In the genomic region with DNA sequence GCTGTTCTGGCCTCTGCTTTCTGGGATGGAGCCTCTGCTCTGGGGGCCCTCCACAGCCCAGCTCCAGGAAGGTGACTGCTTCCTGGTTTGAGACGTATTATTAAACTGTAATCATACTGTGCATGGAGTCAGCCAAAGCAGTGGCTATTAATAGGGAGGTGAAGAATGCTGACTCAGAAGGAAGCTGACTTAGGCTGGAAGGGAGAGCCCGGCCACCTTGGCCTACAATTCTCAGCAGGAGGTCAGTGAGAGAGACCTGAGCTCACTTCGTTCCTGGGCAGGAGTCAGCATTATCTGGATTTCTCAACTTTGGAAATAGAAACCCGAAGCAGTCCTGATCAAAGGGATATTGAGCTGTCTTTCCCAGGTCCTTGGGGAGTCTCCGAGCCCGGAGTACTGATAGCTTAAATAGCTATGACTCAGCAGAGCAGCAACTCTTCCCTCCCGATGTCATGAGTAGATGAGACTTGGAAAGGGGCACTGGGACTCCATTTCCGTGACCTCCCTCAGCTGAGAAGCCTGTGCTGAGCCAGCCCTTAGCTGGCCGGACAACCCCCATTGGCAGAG, we compare ENCODE assay signal across 9 cellular contexts.
A peak's percentile ranks its signal among the peaks of the same experiment; 100 is the strongest.
DNase-seq lines count a peak whose midpoint lies in the region; ATAC-seq and TF ChIP-seq lines count a peak whose summit lies in the region.
"Had no signal": no experiment of that assay in that cellular context is flagged by ENCODE, and none has a peak within 500 bp of the region (broad histone marks: within the 10 kb centered on the region; RNA-seq: fewer than 3 reads in every experiment).

No MANE protein-coding gene starts in this region.

- H3K9me3 Mint-ChIP-seq in T-cell: no peaks in the 10 kb centered on the region

- H3K27ac ChIP-seq in sigmoid colon: peak overlapping the region; percentile 76 to 90 (median 85)

- H3K36me3 ChIP-seq in sigmoid colon: no peaks in the 10 kb centered on the region

- peaks cover 0 to 69% (median 66%) of the 10 kb centered on the region in 4 donors for H3K4me1 ChIP-seq in sigmoid colon

- TF ChIP-seq POLR2A in sigmoid colon (IDR thresholded peaks at IDR 0.05): no peak

- H3K36me3 Mint-ChIP-seq in T-cell: no peaks in the 10 kb centered on the region

- no peak overlapping the region for H3K4me3 ChIP-seq in sigmoid colon

- POLR2A ChIA-PET in T-cell (lab: Charles Lee): interaction anchor here in 1 of 2 donors (0.5 kb wide), 1 partner anchor 74 kb away, joined by 9 read pairs; no protein-coding TSS in a partner anchor

- WGBS in sigmoid colon, 2 donors: 76 to 83% methylated on average over 9 of the region's 9 CpGs

- intact Hi-C loops in sigmoid colon (cut with DNase I): loop anchor here (10.0 kb wide), 1 partner anchor 972 kb away; a partner anchor contains a TSS

- H3K9me3 ChIP-seq in sigmoid colon: no peaks in the 10 kb centered on the region

- no peak for TF ChIP-seq EP300 in sigmoid colon (IDR thresholded peaks at IDR 0.05)

- CTCF ChIA-PET in T-cell (lab: Charles Lee): interaction anchor here in 1 of 2 donors (0.5 kb wide), 1 partner anchor 45 kb away, joined by 3 read pairs; no protein-coding TSS in a partner anchor

- H3K27me3 ChIP-seq in sigmoid colon: no peaks in the 10 kb centered on the region

- no peak overlapping the region for H3K4me3 Mint-ChIP-seq in T-cell

- no peaks in the 10 kb centered on the region for H3K27me3 Mint-ChIP-seq in T-cell

- DNase-seq in G401 (ENCODE audit: low spot score) (peak; percentile 34), UCSD-AML1 (lab: John Stamatoyannopoulos, UW; ENCODE audit: unreplicated experiment) (peak; percentile 38), glomerular visceral epithelial cell (ENCODE audit: extremely low spot score) (peak; percentile 65), sigmoid colon (peak; percentile 78), T-cell (no peak)
- no peak for DNase-seq in stimulated activated CD4-positive, alpha-beta T cell treated with anti-CD3 and anti-CD28 coated beads, Interleukin-4, amount 100 ng/mL, for 4 hours
- DNase-seq: NCI-H1105 treated with DMSO at 0.1 percent for 48 hours had no signal

- no peak for TF ChIP-seq CTCF in sigmoid colon (IDR thresholded peaks at IDR 0.05)

- peaks cover 7 to 9% (median 8%) of the 10 kb centered on the region in 3 donors for H3K4me1 Mint-ChIP-seq in T-cell

- in situ Hi-C loops in G401 (cut with HindIII; ENCODE audit: low sequenced_read_pairs): no loop called here

- H3K27ac Mint-ChIP-seq in T-cell: no peak overlapping the region

- no peak for ATAC-seq in GM19463 (IDR thresholded peaks at IDR 0.05; ENCODE audit: unreplicated experiment)
- ATAC-seq in HG02588 (IDR thresholded peaks at IDR 0.05; ENCODE audit: unreplicated experiment): no peak
- no peak for ATAC-seq in T-cell (replicated peaks in 1 of 4)

Comparison
In these comparisons a context has a peak if more than half of its experiments do, and no peak if none do; other contexts are left out.
1. DNase-seq: peak in G401 (single experiment), UCSD-AML1 (single experiment), glomerular visceral epithelial cell (single experiment) and sigmoid colon (single experiment); none in stimulated activated CD4-positive, alpha-beta T cell treated with anti-CD3 and anti-CD28 coated beads, Interleukin-4, amount 100 ng/mL, for 4 hours (0 of 2) and T-cell (0 of 34).